In the genomic region with DNA sequence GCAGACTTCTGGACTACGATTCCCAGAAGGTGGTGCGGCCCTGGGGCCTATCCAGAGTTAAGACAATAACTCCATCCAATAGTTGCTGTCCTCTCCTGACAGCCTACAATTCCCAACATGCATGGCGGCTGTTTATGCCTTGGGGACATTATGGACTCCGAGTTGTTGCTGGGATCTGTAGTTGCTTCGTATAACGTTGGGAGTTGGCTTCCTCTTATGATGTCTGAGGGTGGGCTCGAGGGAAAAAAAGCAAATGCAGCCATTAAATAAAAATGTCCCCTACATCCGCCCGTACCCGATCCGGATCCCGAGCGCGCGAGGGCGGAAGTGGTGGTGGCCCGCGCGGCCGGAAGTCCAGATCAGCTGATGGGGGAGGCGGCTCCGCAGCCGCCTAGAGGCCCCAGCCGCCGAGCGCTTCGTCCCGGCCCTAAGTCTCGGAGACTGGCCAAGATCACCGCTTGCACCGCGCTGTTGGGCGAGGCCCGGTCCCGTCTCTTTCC, we compare ENCODE assay signal across 1 cellular context.
TF ChIP-seq lines count a peak whose summit lies in the region.

Gene ZSWIM8 (plus strand): TSS at position 386 of the 500 bp plus-strand sequence. CDS start 273 bp downstream, outside the sequence.

TF ChIP-seq in HepG2, 621 proteins besides CTCF, POLR2A, EP300 and RAD21 (continued from another document and continues in another):
- TF ChIP-seq, protein P1, sequence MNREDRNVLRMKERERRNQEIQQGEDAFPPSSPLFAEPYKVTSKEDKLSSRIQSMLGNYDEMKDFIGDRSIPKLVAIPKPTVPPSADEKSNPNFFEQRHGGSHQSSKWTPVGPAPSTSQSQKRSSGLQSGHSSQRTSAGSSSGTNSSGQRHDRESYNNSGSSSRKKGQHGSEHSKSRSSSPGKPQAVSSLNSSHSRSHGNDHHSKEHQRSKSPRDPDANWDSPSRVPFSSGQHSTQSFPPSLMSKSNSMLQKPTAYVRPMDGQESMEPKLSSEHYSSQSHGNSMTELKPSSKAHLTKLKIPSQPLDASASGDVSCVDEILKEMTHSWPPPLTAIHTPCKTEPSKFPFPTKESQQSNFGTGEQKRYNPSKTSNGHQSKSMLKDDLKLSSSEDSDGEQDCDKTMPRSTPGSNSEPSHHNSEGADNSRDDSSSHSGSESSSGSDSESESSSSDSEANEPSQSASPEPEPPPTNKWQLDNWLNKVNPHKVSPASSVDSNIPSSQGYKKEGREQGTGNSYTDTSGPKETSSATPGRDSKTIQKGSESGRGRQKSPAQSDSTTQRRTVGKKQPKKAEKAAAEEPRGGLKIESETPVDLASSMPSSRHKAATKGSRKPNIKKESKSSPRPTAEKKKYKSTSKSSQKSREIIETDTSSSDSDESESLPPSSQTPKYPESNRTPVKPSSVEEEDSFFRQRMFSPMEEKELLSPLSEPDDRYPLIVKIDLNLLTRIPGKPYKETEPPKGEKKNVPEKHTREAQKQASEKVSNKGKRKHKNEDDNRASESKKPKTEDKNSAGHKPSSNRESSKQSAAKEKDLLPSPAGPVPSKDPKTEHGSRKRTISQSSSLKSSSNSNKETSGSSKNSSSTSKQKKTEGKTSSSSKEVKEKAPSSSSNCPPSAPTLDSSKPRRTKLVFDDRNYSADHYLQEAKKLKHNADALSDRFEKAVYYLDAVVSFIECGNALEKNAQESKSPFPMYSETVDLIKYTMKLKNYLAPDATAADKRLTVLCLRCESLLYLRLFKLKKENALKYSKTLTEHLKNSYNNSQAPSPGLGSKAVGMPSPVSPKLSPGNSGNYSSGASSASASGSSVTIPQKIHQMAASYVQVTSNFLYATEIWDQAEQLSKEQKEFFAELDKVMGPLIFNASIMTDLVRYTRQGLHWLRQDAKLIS (CRISPR knock-in tag; IDR thresholded peaks at IDR 0.05) = no peak
- TF ChIP-seq ZBTB42 (CRISPR knock-in tag; IDR thresholded peaks at IDR 0.05) (no peak), HIVEP1 (CRISPR knock-in tag; IDR thresholded peaks at IDR 0.05) (no peak), PCBP2 (optimal IDR thresholded peaks at IDR 0.05; ENCODE audit: low read depth, low read length, poor library complexity, severe bottlenecking) (no peak), NFE2L1 (CRISPR knock-in tag; IDR thresholded peaks at IDR 0.05; ENCODE audit: borderline replicate concordance) (no peak), ZNF550 (CRISPR knock-in tag; IDR thresholded peaks at IDR 0.05; ENCODE audit: borderline replicate concordance) (no peak), CCAR2 (optimal IDR thresholded peaks at IDR 0.05; ENCODE audit: low read depth, low read length) (no peak), ZNF83 (CRISPR knock-in tag; IDR thresholded peaks at IDR 0.05; ENCODE audit: borderline replicate concordance) (0 out of 2 replicates have a peak, but pooled peaks have one; percentile 54), NR2C2 (CRISPR knock-in tag; IDR thresholded peaks at IDR 0.05; ENCODE audit: borderline replicate concordance) (peak; percentile 85), ZNF333 (CRISPR knock-in tag; IDR thresholded peaks at IDR 0.05; ENCODE audit: borderline replicate concordance) (no peak), KDM1A (CRISPR knock-in tag; IDR thresholded peaks at IDR 0.05) (no peak), ZNF547 (CRISPR knock-in tag; IDR thresholded peaks at IDR 0.05) (0 out of 2 replicates have a peak, but pooled peaks have one; percentile 34), ZBTB33 (CRISPR knock-in tag; IDR thresholded peaks at IDR 0.05) (no peak), DR1 (CRISPR knock-in tag; IDR thresholded peaks at IDR 0.05) (no peak), ZNF143 (CRISPR knock-in tag; IDR thresholded peaks at IDR 0.05) (peak; percentile 96), FOXA3 (CRISPR knock-in tag; IDR thresholded peaks at IDR 0.05) (peak; percentile 79), NFE2L2 (IDR thresholded peaks at IDR 0.05; ENCODE audit: low read length) (no peak), ZNF292 (CRISPR knock-in tag; IDR thresholded peaks at IDR 0.05; ENCODE audit: borderline replicate concordance, low read depth) (no peak), ATF4 (CRISPR knock-in tag; IDR thresholded peaks at IDR 0.05) (no peak), ZNF558 (CRISPR knock-in tag; IDR thresholded peaks at IDR 0.05; ENCODE audit: borderline replicate concordance) (no peak), TBP (CRISPR knock-in tag; IDR thresholded peaks at IDR 0.05) (no peak), KAT8 (CRISPR knock-in tag; IDR thresholded peaks at IDR 0.05) (peak; percentile 83), PAWR (CRISPR knock-in tag; IDR thresholded peaks at IDR 0.05; ENCODE audit: borderline replicate concordance) (no peak), SUZ12 (IDR thresholded peaks at IDR 0.05; ENCODE audit: low read depth, low read length) (peak; percentile 79), ZBTB37 (CRISPR knock-in tag; IDR thresholded peaks at IDR 0.05) (no peak), CBX1 (IDR thresholded peaks at IDR 0.05; ENCODE audit: low read depth) (no peak), U2AF2 (IDR thresholded peaks at IDR 0.05; ENCODE audit: low read depth, low read length) (no peak), ZFP62 (CRISPR knock-in tag; IDR thresholded peaks at IDR 0.05) (no peak), PHF8 (CRISPR knock-in tag; IDR thresholded peaks at IDR 0.05) (peak; percentile 79), TBX3 (IDR thresholded peaks at IDR 0.05; ENCODE audit: borderline replicate concordance) (no peak), ZBTB40 (IDR thresholded peaks at IDR 0.05) (peak; percentile 68), ZBTB40 (CRISPR knock-in tag; IDR thresholded peaks at IDR 0.05) (no peak), ZNF276 (CRISPR knock-in tag; IDR thresholded peaks at IDR 0.05; ENCODE audit: low read depth) (no peak)
- TF ChIP-seq, protein P2, sequence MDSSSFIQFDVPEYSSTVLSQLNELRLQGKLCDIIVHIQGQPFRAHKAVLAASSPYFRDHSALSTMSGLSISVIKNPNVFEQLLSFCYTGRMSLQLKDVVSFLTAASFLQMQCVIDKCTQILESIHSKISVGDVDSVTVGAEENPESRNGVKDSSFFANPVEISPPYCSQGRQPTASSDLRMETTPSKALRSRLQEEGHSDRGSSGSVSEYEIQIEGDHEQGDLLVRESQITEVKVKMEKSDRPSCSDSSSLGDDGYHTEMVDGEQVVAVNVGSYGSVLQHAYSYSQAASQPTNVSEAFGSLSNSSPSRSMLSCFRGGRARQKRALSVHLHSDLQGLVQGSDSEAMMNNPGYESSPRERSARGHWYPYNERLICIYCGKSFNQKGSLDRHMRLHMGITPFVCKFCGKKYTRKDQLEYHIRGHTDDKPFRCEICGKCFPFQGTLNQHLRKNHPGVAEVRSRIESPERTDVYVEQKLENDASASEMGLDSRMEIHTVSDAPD (CRISPR knock-in tag; IDR thresholded peaks at IDR 0.05) = no peak
